1 cellular context compared by ENCODE assay signal in the genomic region with DNA sequence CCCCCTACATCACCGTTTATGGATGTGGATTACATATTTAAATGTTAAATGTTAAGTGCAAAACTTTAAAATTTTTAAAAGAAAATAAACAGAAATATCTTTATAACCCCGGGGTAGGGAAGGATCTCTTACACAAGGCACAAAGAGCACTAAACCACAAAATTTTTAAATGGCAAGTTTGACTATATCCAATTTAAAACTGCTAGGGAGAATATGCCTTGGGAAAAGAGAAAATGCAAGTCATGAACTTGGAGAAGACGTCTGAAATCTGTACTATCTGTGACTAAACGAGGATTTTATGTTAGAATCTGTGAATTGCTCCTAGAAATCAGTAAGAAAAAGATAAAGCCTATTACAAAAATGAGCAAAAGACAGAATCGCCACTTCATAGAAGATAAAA.
TF ChIP-seq lines count a peak whose summit lies in the region.

No MANE protein-coding gene starts in this region.

TF ChIP-seq in A549, 52 proteins besides CTCF, POLR2A, EP300 and RAD21 (continued from another document):
- TF ChIP-seq, protein P1, sequence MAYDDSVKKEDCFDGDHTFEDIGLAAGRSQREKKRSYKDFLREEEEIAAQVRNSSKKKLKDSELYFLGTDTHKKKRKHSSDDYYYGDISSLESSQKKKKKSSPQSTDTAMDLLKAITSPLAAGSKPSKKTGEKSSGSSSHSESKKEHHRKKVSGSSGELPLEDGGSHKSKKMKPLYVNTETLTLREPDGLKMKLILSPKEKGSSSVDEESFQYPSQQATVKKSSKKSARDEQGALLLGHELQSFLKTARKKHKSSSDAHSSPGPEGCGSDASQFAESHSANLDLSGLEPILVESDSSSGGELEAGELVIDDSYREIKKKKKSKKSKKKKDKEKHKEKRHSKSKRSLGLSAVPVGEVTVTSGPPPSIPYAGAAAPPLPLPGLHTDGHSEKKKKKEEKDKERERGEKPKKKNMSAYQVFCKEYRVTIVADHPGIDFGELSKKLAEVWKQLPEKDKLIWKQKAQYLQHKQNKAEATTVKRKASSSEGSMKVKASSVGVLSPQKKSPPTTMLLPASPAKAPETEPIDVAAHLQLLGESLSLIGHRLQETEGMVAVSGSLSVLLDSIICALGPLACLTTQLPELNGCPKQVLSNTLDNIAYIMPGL (CRISPR knock-in tag; IDR thresholded peaks at IDR 0.05; ENCODE audit: borderline replicate concordance), result no peak
- TF ChIP-seq NFE2L2 (conservative IDR thresholded peaks at IDR 0.05; ENCODE audit: low read length) (peak; percentile 71), CBX2 (IDR thresholded peaks at IDR 0.05; ENCODE audit: borderline replicate concordance, low read depth) (no peak)
